ENCODE assay signal across 19 cellular contexts in genomic region chr4:105137460-105137859, GRCh38. TPM values are rescaled to one million over a fixed set of nuclear protein-coding genes. Genes with fewer than 3 reads are reported as not detected.
A peak's percentile ranks its signal among the peaks of the same experiment; 100 is the strongest.
DNase-seq lines count a peak whose midpoint lies in the region; ATAC-seq and TF ChIP-seq lines count a peak whose summit lies in the region.
"Had no signal": no experiment of that assay in that cellular context is flagged by ENCODE, and none has a peak within 500 bp of the region (broad histone marks: within the 10 kb centered on the region; RNA-seq: fewer than 3 reads in every experiment).

No MANE protein-coding gene starts in this region.

- H3K4me3 Mint-ChIP-seq in activated CD4-positive, alpha-beta T cell treated with anti-CD3 and anti-CD28 coated beads, Interleukin-2, amount 10 ng/mL, durations not matched to agents 24 days and 14 days, result no peak overlapping the region
- H3K4me3 Mint-ChIP-seq in activated naive CD8-positive, alpha-beta T cell, result no peak overlapping the region
- H3K4me3 Mint-ChIP-seq in activated naive CD8-positive, alpha-beta T cell treated with anti-CD3 and anti-CD28 coated beads for 36 hours, result no peak overlapping the region
- H3K4me3 Mint-ChIP-seq in stimulated activated naive CD8-positive, alpha-beta T cell treated with anti-CD3 and anti-CD28 coated beads, Interleukin-15, amount 100 ng/mL, for 72 hours, result peak overlapping the region in 1 of 2 donors; percentile 15
- H3K4me3 Mint-ChIP-seq in natural killer cell, result no peak overlapping the region
- H3K4me3 Mint-ChIP-seq: CD4-positive, CD25-positive, alpha-beta regulatory T cell; GM23338; H9 had no signal

- peaks cover 4% of the 10 kb centered on the region for H3K4me1 Mint-ChIP-seq in activated CD4-positive, alpha-beta T cell treated with anti-CD3 and anti-CD28 coated beads, Interleukin-2, amount 10 ng/mL, durations not matched to agents 24 days and 14 days
- H3K4me1 Mint-ChIP-seq in activated naive CD8-positive, alpha-beta T cell (ENCODE audit: low read depth), result no peaks in the 10 kb centered on the region
- H3K4me1 Mint-ChIP-seq in activated naive CD8-positive, alpha-beta T cell treated with anti-CD3 and anti-CD28 coated beads for 36 hours, result peaks cover 10% of the 10 kb centered on the region
- no peaks in the 10 kb centered on the region for H3K4me1 Mint-ChIP-seq in stimulated activated naive CD8-positive, alpha-beta T cell treated with anti-CD3 and anti-CD28 coated beads, Interleukin-15, amount 100 ng/mL, for 72 hours
- no peaks in the 10 kb centered on the region for H3K4me1 Mint-ChIP-seq in natural killer cell
- H3K4me1 Mint-ChIP-seq: GM23338, H9 had no signal

- intact Hi-C loops in activated CD4-positive, alpha-beta T cell treated with anti-CD3 and anti-CD28 coated beads, Interleukin-2, amount 10 ng/mL, durations not matched to agents 24 days and 14 days (cut with micrococcal nuclease), result loop anchor here (2.0 kb wide), 1 partner anchor 79 kb away; no protein-coding TSS in a partner anchor
- intact Hi-C loops in natural killer cell (cut with micrococcal nuclease), result no loop called here

- no peaks in the 10 kb centered on the region for H3K36me3 Mint-ChIP-seq in activated CD4-positive, alpha-beta T cell treated with anti-CD3 and anti-CD28 coated beads, Interleukin-2, amount 10 ng/mL, durations not matched to agents 24 days and 14 days (ENCODE audit: low read depth)
- no peaks in the 10 kb centered on the region for H3K36me3 Mint-ChIP-seq in activated naive CD8-positive, alpha-beta T cell
- no peaks in the 10 kb centered on the region for H3K36me3 Mint-ChIP-seq in activated naive CD8-positive, alpha-beta T cell treated with anti-CD3 and anti-CD28 coated beads for 36 hours
- H3K36me3 Mint-ChIP-seq in natural killer cell, result no peaks in the 10 kb centered on the region
- H3K36me3 Mint-ChIP-seq: CD4-positive, CD25-positive, alpha-beta regulatory T cell had no signal

- H3K27me3 Mint-ChIP-seq in activated CD4-positive, alpha-beta T cell treated with anti-CD3 and anti-CD28 coated beads, Interleukin-2, amount 10 ng/mL, durations not matched to agents 24 days and 14 days, result no peaks in the 10 kb centered on the region
- H3K27me3 Mint-ChIP-seq in activated naive CD8-positive, alpha-beta T cell, result no peaks in the 10 kb centered on the region
- peaks cover 5% of the 10 kb centered on the region for H3K27me3 Mint-ChIP-seq in activated naive CD8-positive, alpha-beta T cell treated with anti-CD3 and anti-CD28 coated beads for 36 hours
- no peaks in the 10 kb centered on the region for H3K27me3 Mint-ChIP-seq in stimulated activated naive CD8-positive, alpha-beta T cell treated with anti-CD3 and anti-CD28 coated beads, Interleukin-15, amount 100 ng/mL, for 72 hours
- H3K27me3 Mint-ChIP-seq in natural killer cell (ENCODE audit: low read depth in 2 of 2), result no peaks in the 10 kb centered on the region
- H3K27me3 Mint-ChIP-seq: CD4-positive, CD25-positive, alpha-beta regulatory T cell had no signal

- no peaks in the 10 kb centered on the region for H3K9me3 Mint-ChIP-seq in activated CD4-positive, alpha-beta T cell treated with anti-CD3 and anti-CD28 coated beads, Interleukin-2, amount 10 ng/mL, durations not matched to agents 24 days and 14 days
- H3K9me3 Mint-ChIP-seq in activated naive CD8-positive, alpha-beta T cell (ENCODE audit: low read depth), result no peaks in the 10 kb centered on the region
- H3K9me3 Mint-ChIP-seq in activated naive CD8-positive, alpha-beta T cell treated with anti-CD3 and anti-CD28 coated beads for 36 hours, result no peaks in the 10 kb centered on the region
- H3K9me3 Mint-ChIP-seq in stimulated activated naive CD8-positive, alpha-beta T cell treated with anti-CD3 and anti-CD28 coated beads, Interleukin-15, amount 100 ng/mL, for 72 hours, result no peaks in the 10 kb centered on the region
- no peaks in the 10 kb centered on the region for H3K9me3 Mint-ChIP-seq in natural killer cell
- H3K9me3 Mint-ChIP-seq: GM23338, H9 had no signal

- ATAC-seq in esophagus mucosa (peak; percentile 58), natural killer cell (no peak)
- ATAC-seq in stimulated activated naive CD8-positive, alpha-beta T cell treated with anti-CD3 and anti-CD28 coated beads, Interleukin-15, amount 100 ng/mL, for 72 hours, result peak; percentile 87
- ATAC-seq: GM23338, K562 had no signal

- DNase-seq in activated CD4-positive, alpha-beta T cell treated with anti-CD3 and anti-CD28 coated beads, Interleukin-2, amount 10 ng/mL, durations not matched to agents 24 days and 14 days, result no peak
- DNase-seq in activated CD4-positive, alpha-beta T cell treated with anti-CD3 and anti-CD28 coated beads for 4 hours, result no peak
- no peak for DNase-seq in activated naive CD8-positive, alpha-beta T cell treated with anti-CD3 and anti-CD28 coated beads for 36 hours
- no peak for DNase-seq in stimulated activated naive CD8-positive, alpha-beta T cell treated with anti-CD3 and anti-CD28 coated beads, Interleukin-15, amount 100 ng/mL, for 72 hours
- DNase-seq in natural killer cell, result no peak
- DNase-seq in activated gamma-delta T cell treated with Interleukin-2 at 50 U/mL for 16 hours, result no peak
- DNase-seq: CD4-positive, CD25-positive, alpha-beta regulatory T cell; H9; Kasumi-1; NCI-H1092 treated with DMSO at 0.1 percent for 48 hours; NCI-H1436; NCI-H187 treated with DMSO at 0.1 percent for 48 hours; NCI-H524; NCI-H774; SIG-M5 had no signal

- TF ChIP-seq CTCF in natural killer cell (IDR thresholded peaks at IDR 0.05), result no peak

- peak overlapping the region; percentile 19 for H3K27ac Mint-ChIP-seq in activated CD4-positive, alpha-beta T cell treated with anti-CD3 and anti-CD28 coated beads, Interleukin-2, amount 10 ng/mL, durations not matched to agents 24 days and 14 days
- peak overlapping the region; percentile 18 for H3K27ac Mint-ChIP-seq in activated naive CD8-positive, alpha-beta T cell
- no peak overlapping the region for H3K27ac Mint-ChIP-seq in activated naive CD8-positive, alpha-beta T cell treated with anti-CD3 and anti-CD28 coated beads for 36 hours
- H3K27ac Mint-ChIP-seq in stimulated activated naive CD8-positive, alpha-beta T cell treated with anti-CD3 and anti-CD28 coated beads, Interleukin-15, amount 100 ng/mL, for 72 hours, result no peak overlapping the region
- H3K27ac Mint-ChIP-seq in natural killer cell, result no peak overlapping the region
- H3K27ac Mint-ChIP-seq: CD4-positive, CD25-positive, alpha-beta regulatory T cell; GM23338; H9 had no signal

RNA-seq across cellular contexts. Expression of gene TET2, which starts 9.2 kb away (rescaled TPM):
- 26.1 and 28.9 TPM in 2 replicates for total RNA-seq in activated CD4-positive, alpha-beta T cell treated with anti-CD3 and anti-CD28 coated beads, Interleukin-2, amount 10 ng/mL, durations not matched to agents 24 days and 14 days
- total RNA-seq in activated naive CD8-positive, alpha-beta T cell treated with anti-CD3 and anti-CD28 coated beads for 36 hours, result 10 to 100 TPM; 20.7 to 22.6 TPM
- total RNA-seq in esophagus mucosa (28.2 TPM), natural killer cell (10 to 100 TPM; 80.0 to 91.6 (median 82.8) TPM)

Comparison
In these comparisons a context has a peak if more than half of its experiments do, and no peak if none do; other contexts are left out.
1. H3K27ac Mint-ChIP-seq: peak in activated CD4-positive, alpha-beta T cell treated with anti-CD3 and anti-CD28 coated beads, Interleukin-2, amount 10 ng/mL, durations not matched to agents 24 days and 14 days (single experiment) and activated naive CD8-positive, alpha-beta T cell (single experiment); none in activated naive CD8-positive, alpha-beta T cell treated with anti-CD3 and anti-CD28 coated beads for 36 hours (single experiment), stimulated activated naive CD8-positive, alpha-beta T cell treated with anti-CD3 and anti-CD28 coated beads, Interleukin-15, amount 100 ng/mL, for 72 hours (0 of 2) and natural killer cell (0 of 2).
2. ATAC-seq: peak in esophagus mucosa (single experiment) and stimulated activated naive CD8-positive, alpha-beta T cell treated with anti-CD3 and anti-CD28 coated beads, Interleukin-15, amount 100 ng/mL, for 72 hours (single experiment); none in natural killer cell (0 of 3).